ENCODE assay signal across 12 cellular contexts in genomic region chr22:42754658-42755057, GRCh38. TPM values are rescaled to one million over a fixed set of nuclear protein-coding genes. Genes with fewer than 3 reads are reported as not detected.
A peak's percentile ranks its signal among the peaks of the same experiment; 100 is the strongest.
DNase-seq lines count a peak whose midpoint lies in the region; ATAC-seq, FAIRE-seq and TF ChIP-seq lines count a peak whose summit lies in the region.
"Had no signal": no experiment of that assay in that cellular context is flagged by ENCODE, and none has a peak within 500 bp of the region (broad histone marks: within the 10 kb centered on the region; RNA-seq: fewer than 3 reads in every experiment).

No MANE protein-coding gene starts in this region.

- H3K27me3 Mint-ChIP-seq in endodermal cell (ENCODE audit: insufficient read depth): no peaks in the 10 kb centered on the region

- H3K4me3 ChIP-seq in fibroblast of lung (replicated peaks in 1 of 4; ENCODE audit: control extremely low read depth in 1 of 4, insufficient read depth in 1 of 4, low read depth in 3 of 4, low read length in 4 of 4) (no peak overlapping the region), pancreas (no peak overlapping the region), endodermal cell (ENCODE audit: low read length) (no peak overlapping the region)

- H3K9me3 Mint-ChIP-seq in endodermal cell: peaks cover 11% of the 10 kb centered on the region

- FAIRE-seq in pancreas (lab: Jason Lieb, UNC): no peak
- FAIRE-seq: D721Med, H1 had no signal

- H3K27ac ChIP-seq in fibroblast of lung (ENCODE audit: insufficient read depth, low read length): no peak overlapping the region
- H3K27ac ChIP-seq in pancreas: peak overlapping the region in 1 of 4 donors; percentile 41
- H3K27ac ChIP-seq in endodermal cell (ENCODE audit: low read depth, low read length): no peak overlapping the region

- H3K9ac ChIP-seq in fibroblast of lung (ENCODE audit: insufficient read depth, low read length) (no peak overlapping the region), endodermal cell (ENCODE audit: extremely low read depth, low read length, poor library complexity, severe bottlenecking) (no peak overlapping the region)

- H3K4me1 Mint-ChIP-seq in endodermal cell: peaks cover 5% of the 10 kb centered on the region

- H3K4me1 ChIP-seq in fibroblast of lung (ENCODE audit: control insufficient read depth, extremely low read depth, insufficient read depth, low read length) (peaks cover 12% of the 10 kb centered on the region), pancreas (no peaks in the 10 kb centered on the region), endodermal cell (ENCODE audit: control insufficient read depth, insufficient read depth, low read length) (no peaks in the 10 kb centered on the region)

- DNase-seq in ELR (ENCODE audit: low read depth) (peak; percentile 39), fibroblast of lung (ENCODE audit: low read depth in 2 of 2) (peak; percentile 91 to 96), pancreas (peak in 2 of 6 donors; percentile 50 to 56), DMS153 (lab: John Stamatoyannopoulos, UW) (no peak), endodermal cell (no peak), GDM1 (lab: John Stamatoyannopoulos, UW) (no peak)
- DNase-seq: activated effector memory CD4-positive, alpha-beta T cell treated with anti-CD3 and anti-CD28 coated beads, Interleukin-2, amount 50 U/mL, for 16 hours; NCI-H1417 treated with DMSO at 0.1 percent for 48 hours had no signal

- intact Hi-C loops in pancreas (cut with DNase I): no loop called here

- TF ChIP-seq CTCF in fibroblast of lung (conservative IDR thresholded peaks at IDR 0.05 in 1 of 2, IDR thresholded peaks at IDR 0.05 in 1 of 2; ENCODE audit: low read depth in 1 of 2, low read length in 2 of 2) (no peak), pancreas (IDR thresholded peaks at IDR 0.05) (no peak), endodermal cell (conservative IDR thresholded peaks at IDR 0.05) (no peak)

- H3K27me3 ChIP-seq in fibroblast of lung (ENCODE audit: control insufficient read depth, insufficient read depth, low read length) (no peaks in the 10 kb centered on the region), pancreas (no peaks in the 10 kb centered on the region), endodermal cell (ENCODE audit: control insufficient read depth, insufficient read depth, low read length, poor library complexity, severe bottlenecking) (no peaks in the 10 kb centered on the region)

- H3K27ac Mint-ChIP-seq in endodermal cell: no peak overlapping the region

- no peaks in the 10 kb centered on the region for H3K36me3 Mint-ChIP-seq in endodermal cell (ENCODE audit: low read depth)

- H4K20me1 ChIP-seq in fibroblast of lung (ENCODE audit: control insufficient read depth, extremely low read depth, insufficient read depth, low read length): no peaks in the 10 kb centered on the region

- H3K9me3 ChIP-seq in fibroblast of lung (ENCODE audit: control insufficient read depth, insufficient read depth, low read depth, low read length) (no peaks in the 10 kb centered on the region), pancreas (no peaks in the 10 kb centered on the region), endodermal cell (ENCODE audit: control insufficient read depth, low read length) (no peaks in the 10 kb centered on the region)

- no peak overlapping the region for H2AFZ ChIP-seq in fibroblast of lung (ENCODE audit: low read length)

- ATAC-seq in SK-N-SH treated with all-trans-retinoic acid at 6 μM for 48 hours (peak; percentile 63), pancreas (peak; percentile 84 to 91 (median 87)), HG02981 (IDR thresholded peaks at IDR 0.05; ENCODE audit: unreplicated experiment) (no peak)

- H3K4me3 Mint-ChIP-seq in endodermal cell: no peak overlapping the region

- no peaks in the 10 kb centered on the region for H3K79me2 ChIP-seq in fibroblast of lung (ENCODE audit: control insufficient read depth, insufficient read depth, low read length)

- H3K36me3 ChIP-seq in fibroblast of lung (ENCODE audit: control insufficient read depth, insufficient read depth, low read length): no peaks in the 10 kb centered on the region
- H3K36me3 ChIP-seq in pancreas: no peaks in the 10 kb centered on the region
- H3K36me3 ChIP-seq in endodermal cell (ENCODE audit: control insufficient read depth, insufficient read depth, low read length): no peaks in the 10 kb centered on the region

- H3K4me2 ChIP-seq in fibroblast of lung (ENCODE audit: extremely low read depth, insufficient read depth, low read length): no peak overlapping the region

- WGBS in pancreas, 2 donors: 14 to 16% methylated on average over 6 of the region's 6 CpGs
- WGBS in endodermal cell (ENCODE audit: insufficient coverage in 1 of 2, insufficient read length in 1 of 2), 2 experiments: 94 to 98% methylated on average over 5 to 6 of the region's 6 CpGs

TF ChIP-seq in SK-N-SH treated with all-trans-retinoic acid at 6 μM for 48 hours, 23 proteins besides CTCF, POLR2A, EP300 and RAD21:
- TF ChIP-seq ESRRG (CRISPR knock-in tag; IDR thresholded peaks at IDR 0.05) (no peak), ISL1 (CRISPR knock-in tag; IDR thresholded peaks at IDR 0.05) (no peak), ZFP3 (CRISPR knock-in tag; IDR thresholded peaks at IDR 0.05) (no peak), POU6F1 (CRISPR knock-in tag; IDR thresholded peaks at IDR 0.05; ENCODE audit: borderline replicate concordance, low read depth) (no peak)

RNA-seq across cellular contexts. Expression of gene A4GALT, which starts 34.0 kb away (rescaled TPM):
- total RNA-seq in fibroblast of lung: 14.9 and 16.2 TPM in 2 replicates
- polyA plus RNA-seq in fibroblast of lung: 6.8 and 9.3 TPM in 2 replicates
- 12.8 and 19.4 TPM in 2 replicates for polyA plus RNA-seq in fibroblast of lung (2012)
- 11.3 and 13.5 TPM in 2 replicates for polyA minus RNA-seq in fibroblast of lung (ENCODE audit: low replicate concordance)
- total RNA-seq in pancreas: 1 to 10 TPM; 2.7 to 8.6 (median 3.4) TPM
- 10 to 100 TPM in 1 of 2 donors, 1 to 10 TPM in 1; 7.1 to 13.2 TPM for polyA plus RNA-seq in pancreas
- total RNA-seq in endodermal cell: 1 to 10 TPM; 5.3 to 7.7 TPM
- polyA plus RNA-seq in endodermal cell (2013, experiment 1 of 2): 2.0 TPM
- polyA plus RNA-seq in endodermal cell (2013, experiment 2 of 2): 1.7 TPM

Comparison
In these comparisons a context has a peak if more than half of its experiments do, and no peak if none do; other contexts are left out.
1. DNase-seq: peak in ELR (single experiment) and fibroblast of lung (2 of 2); none in DMS153 (single experiment), endodermal cell (single experiment) and GDM1 (single experiment).